In the genomic region with DNA sequence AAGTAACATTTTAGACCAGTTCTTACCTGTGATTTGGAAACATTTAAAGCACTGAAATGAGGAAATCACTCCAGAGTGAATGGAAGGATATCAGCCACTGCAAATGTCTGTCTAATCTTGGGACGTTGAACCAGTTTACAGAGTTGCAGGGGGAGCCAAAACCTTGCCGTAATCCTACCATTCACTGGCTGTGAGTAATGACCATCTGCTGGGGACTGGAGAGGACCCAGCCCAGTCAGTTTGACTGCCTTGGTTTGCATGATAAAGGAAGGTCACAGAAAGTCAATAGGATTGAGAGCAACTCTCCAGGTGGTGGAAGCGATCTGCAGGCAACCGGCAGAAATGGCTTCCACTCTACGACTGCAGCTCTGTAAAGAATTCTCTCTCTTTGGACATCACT, we compare ENCODE assay signal across 1 cellular context.
TF ChIP-seq lines count a peak whose summit lies in the region.

No MANE protein-coding gene starts in this region.

TF ChIP-seq in K562, 482 proteins besides CTCF, POLR2A, EP300 and RAD21 (continued from another document and continues in another):
- TF ChIP-seq, protein P1, sequence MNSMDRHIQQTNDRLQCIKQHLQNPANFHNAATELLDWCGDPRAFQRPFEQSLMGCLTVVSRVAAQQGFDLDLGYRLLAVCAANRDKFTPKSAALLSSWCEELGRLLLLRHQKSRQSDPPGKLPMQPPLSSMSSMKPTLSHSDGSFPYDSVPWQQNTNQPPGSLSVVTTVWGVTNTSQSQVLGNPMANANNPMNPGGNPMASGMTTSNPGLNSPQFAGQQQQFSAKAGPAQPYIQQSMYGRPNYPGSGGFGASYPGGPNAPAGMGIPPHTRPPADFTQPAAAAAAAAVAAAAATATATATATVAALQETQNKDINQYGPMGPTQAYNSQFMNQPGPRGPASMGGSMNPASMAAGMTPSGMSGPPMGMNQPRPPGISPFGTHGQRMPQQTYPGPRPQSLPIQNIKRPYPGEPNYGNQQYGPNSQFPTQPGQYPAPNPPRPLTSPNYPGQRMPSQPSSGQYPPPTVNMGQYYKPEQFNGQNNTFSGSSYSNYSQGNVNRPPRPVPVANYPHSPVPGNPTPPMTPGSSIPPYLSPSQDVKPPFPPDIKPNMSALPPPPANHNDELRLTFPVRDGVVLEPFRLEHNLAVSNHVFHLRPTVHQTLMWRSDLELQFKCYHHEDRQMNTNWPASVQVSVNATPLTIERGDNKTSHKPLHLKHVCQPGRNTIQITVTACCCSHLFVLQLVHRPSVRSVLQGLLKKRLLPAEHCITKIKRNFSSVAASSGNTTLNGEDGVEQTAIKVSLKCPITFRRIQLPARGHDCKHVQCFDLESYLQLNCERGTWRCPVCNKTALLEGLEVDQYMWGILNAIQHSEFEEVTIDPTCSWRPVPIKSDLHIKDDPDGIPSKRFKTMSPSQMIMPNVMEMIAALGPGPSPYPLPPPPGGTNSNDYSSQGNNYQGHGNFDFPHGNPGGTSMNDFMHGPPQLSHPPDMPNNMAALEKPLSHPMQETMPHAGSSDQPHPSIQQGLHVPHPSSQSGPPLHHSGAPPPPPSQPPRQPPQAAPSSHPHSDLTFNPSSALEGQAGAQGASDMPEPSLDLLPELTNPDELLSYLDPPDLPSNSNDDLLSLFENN (IDR thresholded peaks at IDR 0.05; ENCODE audit: low read depth in 2 of 2, low read length in 2 of 2), result peak in 1 of 2 experiments; percentile 93; a peak in 2 of 4 replicates
- TF ChIP-seq TEAD4 (IDR thresholded peaks at IDR 0.05; ENCODE audit: low read length), result peak; percentile 100
- TF ChIP-seq TEAD4 (CRISPR knock-in tag; IDR thresholded peaks at IDR 0.05; ENCODE audit: borderline replicate concordance), result no peak
- no peak for TF ChIP-seq NCOA4 (IDR thresholded peaks at IDR 0.05; ENCODE audit: partially characterized antibody)
- TF ChIP-seq ZNF324 (CRISPR knock-in tag; IDR thresholded peaks at IDR 0.05), result no peak
- no peak for TF ChIP-seq SMARCA5 (IDR thresholded peaks at IDR 0.05)
- no peak for TF ChIP-seq THRAP3 (IDR thresholded peaks at IDR 0.05; ENCODE audit: borderline replicate concordance)
- TF ChIP-seq RB1 (IDR thresholded peaks at IDR 0.05; ENCODE audit: low read depth), result no peak
- no peak for TF ChIP-seq PPARD (CRISPR knock-in tag; IDR thresholded peaks at IDR 0.05)
- TF ChIP-seq, protein P2, sequence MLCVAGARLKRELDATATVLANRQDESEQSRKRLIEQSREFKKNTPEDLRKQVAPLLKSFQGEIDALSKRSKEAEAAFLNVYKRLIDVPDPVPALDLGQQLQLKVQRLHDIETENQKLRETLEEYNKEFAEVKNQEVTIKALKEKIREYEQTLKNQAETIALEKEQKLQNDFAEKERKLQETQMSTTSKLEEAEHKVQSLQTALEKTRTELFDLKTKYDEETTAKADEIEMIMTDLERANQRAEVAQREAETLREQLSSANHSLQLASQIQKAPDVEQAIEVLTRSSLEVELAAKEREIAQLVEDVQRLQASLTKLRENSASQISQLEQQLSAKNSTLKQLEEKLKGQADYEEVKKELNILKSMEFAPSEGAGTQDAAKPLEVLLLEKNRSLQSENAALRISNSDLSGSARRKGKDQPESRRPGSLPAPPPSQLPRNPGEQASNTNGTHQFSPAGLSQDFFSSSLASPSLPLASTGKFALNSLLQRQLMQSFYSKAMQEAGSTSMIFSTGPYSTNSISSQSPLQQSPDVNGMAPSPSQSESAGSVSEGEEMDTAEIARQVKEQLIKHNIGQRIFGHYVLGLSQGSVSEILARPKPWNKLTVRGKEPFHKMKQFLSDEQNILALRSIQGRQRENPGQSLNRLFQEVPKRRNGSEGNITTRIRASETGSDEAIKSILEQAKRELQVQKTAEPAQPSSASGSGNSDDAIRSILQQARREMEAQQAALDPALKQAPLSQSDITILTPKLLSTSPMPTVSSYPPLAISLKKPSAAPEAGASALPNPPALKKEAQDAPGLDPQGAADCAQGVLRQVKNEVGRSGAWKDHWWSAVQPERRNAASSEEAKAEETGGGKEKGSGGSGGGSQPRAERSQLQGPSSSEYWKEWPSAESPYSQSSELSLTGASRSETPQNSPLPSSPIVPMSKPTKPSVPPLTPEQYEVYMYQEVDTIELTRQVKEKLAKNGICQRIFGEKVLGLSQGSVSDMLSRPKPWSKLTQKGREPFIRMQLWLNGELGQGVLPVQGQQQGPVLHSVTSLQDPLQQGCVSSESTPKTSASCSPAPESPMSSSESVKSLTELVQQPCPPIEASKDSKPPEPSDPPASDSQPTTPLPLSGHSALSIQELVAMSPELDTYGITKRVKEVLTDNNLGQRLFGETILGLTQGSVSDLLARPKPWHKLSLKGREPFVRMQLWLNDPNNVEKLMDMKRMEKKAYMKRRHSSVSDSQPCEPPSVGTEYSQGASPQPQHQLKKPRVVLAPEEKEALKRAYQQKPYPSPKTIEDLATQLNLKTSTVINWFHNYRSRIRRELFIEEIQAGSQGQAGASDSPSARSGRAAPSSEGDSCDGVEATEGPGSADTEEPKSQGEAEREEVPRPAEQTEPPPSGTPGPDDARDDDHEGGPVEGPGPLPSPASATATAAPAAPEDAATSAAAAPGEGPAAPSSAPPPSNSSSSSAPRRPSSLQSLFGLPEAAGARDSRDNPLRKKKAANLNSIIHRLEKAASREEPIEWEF (CRISPR knock-in tag; IDR thresholded peaks at IDR 0.05), result no peak
- TF ChIP-seq, protein P3, sequence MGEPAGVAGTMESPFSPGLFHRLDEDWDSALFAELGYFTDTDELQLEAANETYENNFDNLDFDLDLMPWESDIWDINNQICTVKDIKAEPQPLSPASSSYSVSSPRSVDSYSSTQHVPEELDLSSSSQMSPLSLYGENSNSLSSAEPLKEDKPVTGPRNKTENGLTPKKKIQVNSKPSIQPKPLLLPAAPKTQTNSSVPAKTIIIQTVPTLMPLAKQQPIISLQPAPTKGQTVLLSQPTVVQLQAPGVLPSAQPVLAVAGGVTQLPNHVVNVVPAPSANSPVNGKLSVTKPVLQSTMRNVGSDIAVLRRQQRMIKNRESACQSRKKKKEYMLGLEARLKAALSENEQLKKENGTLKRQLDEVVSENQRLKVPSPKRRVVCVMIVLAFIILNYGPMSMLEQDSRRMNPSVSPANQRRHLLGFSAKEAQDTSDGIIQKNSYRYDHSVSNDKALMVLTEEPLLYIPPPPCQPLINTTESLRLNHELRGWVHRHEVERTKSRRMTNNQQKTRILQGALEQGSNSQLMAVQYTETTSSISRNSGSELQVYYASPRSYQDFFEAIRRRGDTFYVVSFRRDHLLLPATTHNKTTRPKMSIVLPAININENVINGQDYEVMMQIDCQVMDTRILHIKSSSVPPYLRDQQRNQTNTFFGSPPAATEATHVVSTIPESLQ (CRISPR knock-in tag; IDR thresholded peaks at IDR 0.05), result no peak
- no peak for TF ChIP-seq STAG1 (CRISPR knock-in tag; IDR thresholded peaks at IDR 0.05; ENCODE audit: borderline replicate concordance)
- no peak for TF ChIP-seq CBX8 (IDR thresholded peaks at IDR 0.05; ENCODE audit: borderline replicate concordance, extremely low read depth, low read depth, low read length, poor library complexity, severe bottlenecking)
- TF ChIP-seq, protein P4, sequence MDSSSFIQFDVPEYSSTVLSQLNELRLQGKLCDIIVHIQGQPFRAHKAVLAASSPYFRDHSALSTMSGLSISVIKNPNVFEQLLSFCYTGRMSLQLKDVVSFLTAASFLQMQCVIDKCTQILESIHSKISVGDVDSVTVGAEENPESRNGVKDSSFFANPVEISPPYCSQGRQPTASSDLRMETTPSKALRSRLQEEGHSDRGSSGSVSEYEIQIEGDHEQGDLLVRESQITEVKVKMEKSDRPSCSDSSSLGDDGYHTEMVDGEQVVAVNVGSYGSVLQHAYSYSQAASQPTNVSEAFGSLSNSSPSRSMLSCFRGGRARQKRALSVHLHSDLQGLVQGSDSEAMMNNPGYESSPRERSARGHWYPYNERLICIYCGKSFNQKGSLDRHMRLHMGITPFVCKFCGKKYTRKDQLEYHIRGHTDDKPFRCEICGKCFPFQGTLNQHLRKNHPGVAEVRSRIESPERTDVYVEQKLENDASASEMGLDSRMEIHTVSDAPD (CRISPR knock-in tag; IDR thresholded peaks at IDR 0.05), result no peak
- TF ChIP-seq NONO (IDR thresholded peaks at IDR 0.05; ENCODE audit: low read depth in 2 of 2, low read length in 1 of 2), result no peak; a peak in 1 of 4 replicates
- peak; percentile 89 for TF ChIP-seq ZNF584 (CRISPR knock-in tag; IDR thresholded peaks at IDR 0.05; ENCODE audit: low read depth)
- TF ChIP-seq, protein P5, sequence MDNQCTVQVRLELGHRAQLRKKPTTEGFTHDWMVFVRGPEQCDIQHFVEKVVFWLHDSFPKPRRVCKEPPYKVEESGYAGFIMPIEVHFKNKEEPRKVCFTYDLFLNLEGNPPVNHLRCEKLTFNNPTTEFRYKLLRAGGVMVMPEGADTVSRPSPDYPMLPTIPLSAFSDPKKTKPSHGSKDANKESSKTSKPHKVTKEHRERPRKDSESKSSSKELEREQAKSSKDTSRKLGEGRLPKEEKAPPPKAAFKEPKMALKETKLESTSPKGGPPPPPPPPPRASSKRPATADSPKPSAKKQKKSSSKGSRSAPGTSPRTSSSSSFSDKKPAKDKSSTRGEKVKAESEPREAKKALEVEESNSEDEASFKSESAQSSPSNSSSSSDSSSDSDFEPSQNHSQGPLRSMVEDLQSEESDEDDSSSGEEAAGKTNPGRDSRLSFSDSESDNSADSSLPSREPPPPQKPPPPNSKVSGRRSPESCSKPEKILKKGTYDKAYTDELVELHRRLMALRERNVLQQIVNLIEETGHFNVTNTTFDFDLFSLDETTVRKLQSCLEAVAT (IDR thresholded peaks at IDR 0.05), result peak; percentile 64 to 74
- TF ChIP-seq, protein P6, sequence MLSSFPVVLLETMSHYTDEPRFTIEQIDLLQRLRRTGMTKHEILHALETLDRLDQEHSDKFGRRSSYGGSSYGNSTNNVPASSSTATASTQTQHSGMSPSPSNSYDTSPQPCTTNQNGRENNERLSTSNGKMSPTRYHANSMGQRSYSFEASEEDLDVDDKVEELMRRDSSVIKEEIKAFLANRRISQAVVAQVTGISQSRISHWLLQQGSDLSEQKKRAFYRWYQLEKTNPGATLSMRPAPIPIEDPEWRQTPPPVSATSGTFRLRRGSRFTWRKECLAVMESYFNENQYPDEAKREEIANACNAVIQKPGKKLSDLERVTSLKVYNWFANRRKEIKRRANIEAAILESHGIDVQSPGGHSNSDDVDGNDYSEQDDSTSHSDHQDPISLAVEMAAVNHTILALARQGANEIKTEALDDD (IDR thresholded peaks at IDR 0.05), result peak; percentile 98
- no peak for TF ChIP-seq GATAD2A (IDR thresholded peaks at IDR 0.05)
- TF ChIP-seq SPI1 (IDR thresholded peaks at IDR 0.05; ENCODE audit: borderline replicate concordance, low read depth, low read length), result peak; percentile 56; the same call in 1 of the 2 replicates
- no peak for TF ChIP-seq ZNF3 (CRISPR knock-in tag; IDR thresholded peaks at IDR 0.05)
- TF ChIP-seq HMGN3 (IDR thresholded peaks at IDR 0.05; ENCODE audit: borderline replicate concordance, extremely low read depth, insufficient read length, low read depth, low read length), result no peak
- TF ChIP-seq, protein P7, sequence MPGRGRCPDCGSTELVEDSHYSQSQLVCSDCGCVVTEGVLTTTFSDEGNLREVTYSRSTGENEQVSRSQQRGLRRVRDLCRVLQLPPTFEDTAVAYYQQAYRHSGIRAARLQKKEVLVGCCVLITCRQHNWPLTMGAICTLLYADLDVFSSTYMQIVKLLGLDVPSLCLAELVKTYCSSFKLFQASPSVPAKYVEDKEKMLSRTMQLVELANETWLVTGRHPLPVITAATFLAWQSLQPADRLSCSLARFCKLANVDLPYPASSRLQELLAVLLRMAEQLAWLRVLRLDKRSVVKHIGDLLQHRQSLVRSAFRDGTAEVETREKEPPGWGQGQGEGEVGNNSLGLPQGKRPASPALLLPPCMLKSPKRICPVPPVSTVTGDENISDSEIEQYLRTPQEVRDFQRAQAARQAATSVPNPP (IDR thresholded peaks at IDR 0.05; ENCODE audit: borderline replicate concordance, insufficient read depth, insufficient read length), result no peak
- TF ChIP-seq, protein P8, sequence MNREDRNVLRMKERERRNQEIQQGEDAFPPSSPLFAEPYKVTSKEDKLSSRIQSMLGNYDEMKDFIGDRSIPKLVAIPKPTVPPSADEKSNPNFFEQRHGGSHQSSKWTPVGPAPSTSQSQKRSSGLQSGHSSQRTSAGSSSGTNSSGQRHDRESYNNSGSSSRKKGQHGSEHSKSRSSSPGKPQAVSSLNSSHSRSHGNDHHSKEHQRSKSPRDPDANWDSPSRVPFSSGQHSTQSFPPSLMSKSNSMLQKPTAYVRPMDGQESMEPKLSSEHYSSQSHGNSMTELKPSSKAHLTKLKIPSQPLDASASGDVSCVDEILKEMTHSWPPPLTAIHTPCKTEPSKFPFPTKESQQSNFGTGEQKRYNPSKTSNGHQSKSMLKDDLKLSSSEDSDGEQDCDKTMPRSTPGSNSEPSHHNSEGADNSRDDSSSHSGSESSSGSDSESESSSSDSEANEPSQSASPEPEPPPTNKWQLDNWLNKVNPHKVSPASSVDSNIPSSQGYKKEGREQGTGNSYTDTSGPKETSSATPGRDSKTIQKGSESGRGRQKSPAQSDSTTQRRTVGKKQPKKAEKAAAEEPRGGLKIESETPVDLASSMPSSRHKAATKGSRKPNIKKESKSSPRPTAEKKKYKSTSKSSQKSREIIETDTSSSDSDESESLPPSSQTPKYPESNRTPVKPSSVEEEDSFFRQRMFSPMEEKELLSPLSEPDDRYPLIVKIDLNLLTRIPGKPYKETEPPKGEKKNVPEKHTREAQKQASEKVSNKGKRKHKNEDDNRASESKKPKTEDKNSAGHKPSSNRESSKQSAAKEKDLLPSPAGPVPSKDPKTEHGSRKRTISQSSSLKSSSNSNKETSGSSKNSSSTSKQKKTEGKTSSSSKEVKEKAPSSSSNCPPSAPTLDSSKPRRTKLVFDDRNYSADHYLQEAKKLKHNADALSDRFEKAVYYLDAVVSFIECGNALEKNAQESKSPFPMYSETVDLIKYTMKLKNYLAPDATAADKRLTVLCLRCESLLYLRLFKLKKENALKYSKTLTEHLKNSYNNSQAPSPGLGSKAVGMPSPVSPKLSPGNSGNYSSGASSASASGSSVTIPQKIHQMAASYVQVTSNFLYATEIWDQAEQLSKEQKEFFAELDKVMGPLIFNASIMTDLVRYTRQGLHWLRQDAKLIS (CRISPR knock-in tag; IDR thresholded peaks at IDR 0.05), result no peak
- no peak for TF ChIP-seq BDP1 (IDR thresholded peaks at IDR 0.05; ENCODE audit: insufficient read depth, insufficient read length)
- peak; percentile 82 for TF ChIP-seq ZNF24 (IDR thresholded peaks at IDR 0.05)
- no peak for TF ChIP-seq U2AF2 (optimal IDR thresholded peaks at IDR 0.05; ENCODE audit: low read depth, low read length)
- TF ChIP-seq, protein P9, sequence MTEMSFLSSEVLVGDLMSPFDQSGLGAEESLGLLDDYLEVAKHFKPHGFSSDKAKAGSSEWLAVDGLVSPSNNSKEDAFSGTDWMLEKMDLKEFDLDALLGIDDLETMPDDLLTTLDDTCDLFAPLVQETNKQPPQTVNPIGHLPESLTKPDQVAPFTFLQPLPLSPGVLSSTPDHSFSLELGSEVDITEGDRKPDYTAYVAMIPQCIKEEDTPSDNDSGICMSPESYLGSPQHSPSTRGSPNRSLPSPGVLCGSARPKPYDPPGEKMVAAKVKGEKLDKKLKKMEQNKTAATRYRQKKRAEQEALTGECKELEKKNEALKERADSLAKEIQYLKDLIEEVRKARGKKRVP (CRISPR knock-in tag; IDR thresholded peaks at IDR 0.05), result no peak
- peak; percentile 85; the same call in 1 of the 2 replicates for TF ChIP-seq ATF7 (IDR thresholded peaks at IDR 0.05)
- no peak for TF ChIP-seq KLF6 (CRISPR knock-in tag; IDR thresholded peaks at IDR 0.05; ENCODE audit: borderline replicate concordance)
- TF ChIP-seq ZNF165 (CRISPR knock-in tag; IDR thresholded peaks at IDR 0.05; ENCODE audit: borderline replicate concordance), result no peak
- TF ChIP-seq YY1 (IDR thresholded peaks at IDR 0.05; ENCODE audit: borderline replicate concordance in 1 of 3, control insufficient read depth in 1 of 3, extremely low read depth in 1 of 3, insufficient read depth in 3 of 3, insufficient read length in 1 of 3, insufficient replicate concordance in 2 of 3, low read depth in 1 of 3, low read length in 2 of 3), result peak in 1 of 3 experiments; percentile 88
- TF ChIP-seq ZNF23 (CRISPR knock-in tag; IDR thresholded peaks at IDR 0.05), result no peak
- TF ChIP-seq ZNF217 (CRISPR knock-in tag; IDR thresholded peaks at IDR 0.05), result no peak
- TF ChIP-seq PRPF4 (IDR thresholded peaks at IDR 0.05; ENCODE audit: insufficient read depth, low read depth, low read length, poor library complexity, severe bottlenecking), result no peak
- TF ChIP-seq ZNF146 (CRISPR knock-in tag; IDR thresholded peaks at IDR 0.05; ENCODE audit: unreplicated experiment), result no peak
